13 cellular contexts compared by ENCODE assay signal in the genomic region with DNA sequence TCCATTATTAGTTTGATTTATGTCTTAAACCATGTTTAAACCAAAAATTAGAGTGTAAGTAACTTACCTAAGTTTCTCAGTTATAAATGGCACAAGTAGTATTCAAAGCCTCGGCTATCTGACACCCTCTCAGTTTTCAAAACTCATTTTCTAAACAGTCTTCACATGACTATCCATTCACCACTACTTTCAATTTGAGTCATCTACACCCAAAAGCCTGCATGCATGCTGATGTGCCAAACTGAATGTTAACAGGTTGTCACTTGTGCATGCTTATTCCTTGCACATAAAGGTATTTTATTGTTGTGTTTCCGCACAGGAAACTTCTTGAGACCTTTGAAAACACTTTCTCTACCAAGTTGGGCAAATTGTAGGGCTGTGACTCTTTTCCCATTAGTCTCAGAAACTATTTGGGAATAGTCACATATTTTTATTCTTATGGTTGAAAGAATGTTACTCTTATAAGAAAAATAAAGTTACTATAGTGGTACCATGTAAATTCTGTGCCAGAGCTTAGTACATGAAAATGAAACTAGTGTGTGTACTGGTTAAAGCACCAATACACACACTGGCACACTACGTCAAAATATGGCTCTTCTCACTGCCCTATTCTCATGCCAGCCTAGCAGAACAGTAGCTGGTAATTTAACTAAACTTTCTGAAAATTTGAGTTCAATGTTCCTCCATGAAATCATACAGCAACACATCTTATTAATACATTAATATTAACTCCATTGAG. TPM values are rescaled to one million over a fixed set of nuclear protein-coding genes. Genes with fewer than 3 reads are reported as not detected.
A peak's percentile ranks its signal among the peaks of the same experiment; 100 is the strongest.
DNase-seq lines count a peak whose midpoint lies in the region; ATAC-seq and TF ChIP-seq lines count a peak whose summit lies in the region.
"Had no signal": no experiment of that assay in that cellular context is flagged by ENCODE, and none has a peak within 500 bp of the region (broad histone marks: within the 10 kb centered on the region; RNA-seq: fewer than 3 reads in every experiment).

No MANE protein-coding gene starts in this region.

- TF ChIP-seq CTCF in chondrocyte (IDR thresholded peaks at IDR 0.05) = no peak

- no peak overlapping the region for H3K27ac ChIP-seq in right cardiac atrium (ENCODE audit: low read length)
- H3K27ac ChIP-seq: breast epithelium, skin epidermis had no signal

- H3K27ac Mint-ChIP-seq in activated T-helper 17 cell treated with anti-CD3 and anti-CD28 coated beads, Interleukin-2, amount 50 U/mL, for 72 hours = no peak overlapping the region
- no peak overlapping the region for H3K27ac Mint-ChIP-seq in chondrocyte (ENCODE audit: unreplicated experiment)

- H3K4me1 Mint-ChIP-seq in activated T-helper 17 cell treated with anti-CD3 and anti-CD28 coated beads, Interleukin-2, amount 50 U/mL, for 72 hours = no peaks in the 10 kb centered on the region
- H3K4me1 Mint-ChIP-seq in chondrocyte (ENCODE audit: low read depth) = peaks cover 8% of the 10 kb centered on the region

- WGBS in right cardiac atrium = 94% methylated on average over 3 of the region's 3 CpGs

- H3K9me3 ChIP-seq in right cardiac atrium (ENCODE audit: control insufficient read depth, low read length) = no peaks in the 10 kb centered on the region
- H3K9me3 ChIP-seq: breast epithelium had no signal

- peaks cover 4% of the 10 kb centered on the region for H3K27me3 Mint-ChIP-seq in activated T-helper 17 cell treated with anti-CD3 and anti-CD28 coated beads, Interleukin-2, amount 50 U/mL, for 72 hours
- peaks cover 8% of the 10 kb centered on the region for H3K27me3 Mint-ChIP-seq in chondrocyte (ENCODE audit: low read depth)

- H3K4me3 Mint-ChIP-seq in activated T-helper 17 cell treated with anti-CD3 and anti-CD28 coated beads, Interleukin-2, amount 50 U/mL, for 72 hours = no peak overlapping the region
- no peak overlapping the region for H3K4me3 Mint-ChIP-seq in chondrocyte (ENCODE audit: unreplicated experiment)

- H3K4me1 ChIP-seq in right cardiac atrium (ENCODE audit: control insufficient read depth, insufficient read depth, low read length) = no peaks in the 10 kb centered on the region
- H3K4me1 ChIP-seq: breast epithelium had no signal

- no peak for DNase-seq in right cardiac atrium
- no peak for DNase-seq in chondrocyte (ENCODE audit: low spot score)
- no peak for DNase-seq in cerebellar nuclear complex (lab: John Stamatoyannopoulos, UW)
- DNase-seq in NK-92 treated with Interleukin-12 subunit alpha and Interleukin-12 subunit beta, amount 100 ng/mL, for 24 hours (lab: John Stamatoyannopoulos, UW) = no peak
- DNase-seq: Calu3, IMR-90 had no signal

- no peaks in the 10 kb centered on the region for H3K36me3 Mint-ChIP-seq in activated T-helper 17 cell treated with anti-CD3 and anti-CD28 coated beads, Interleukin-2, amount 50 U/mL, for 72 hours (ENCODE audit: low read depth)
- H3K36me3 Mint-ChIP-seq in chondrocyte (ENCODE audit: low read depth) = no peaks in the 10 kb centered on the region

- no peaks in the 10 kb centered on the region for H3K9me3 Mint-ChIP-seq in activated T-helper 17 cell treated with anti-CD3 and anti-CD28 coated beads, Interleukin-2, amount 50 U/mL, for 72 hours
- H3K9me3 Mint-ChIP-seq in chondrocyte (ENCODE audit: low read depth) = no peaks in the 10 kb centered on the region

- H3K27me3 ChIP-seq in right cardiac atrium (ENCODE audit: control insufficient read depth, insufficient read depth) = no peaks in the 10 kb centered on the region
- H3K27me3 ChIP-seq: breast epithelium had no signal

- ATAC-seq in GM18870 (IDR thresholded peaks at IDR 0.05; ENCODE audit: unreplicated experiment) (peak; percentile 87), GM21515 (IDR thresholded peaks at IDR 0.05; ENCODE audit: unreplicated experiment) (peak; percentile 91), HG03060 (IDR thresholded peaks at IDR 0.05; ENCODE audit: low read depth, unreplicated experiment) (peak; percentile 87), right cardiac atrium (no peak)
- ATAC-seq in activated T-helper 17 cell treated with anti-CD3 and anti-CD28 coated beads, Interleukin-2, amount 50 U/mL, for 72 hours (replicated peaks) = peak; percentile 75

- intact Hi-C loops in right cardiac atrium (cut with DNase I) = no loop called here

- H3K4me3 ChIP-seq in right cardiac atrium (ENCODE audit: low read length) = no peak overlapping the region
- H3K4me3 ChIP-seq: breast epithelium, skin epidermis had no signal

RNA-seq across cellular contexts. Expression of gene OR51E2, which starts 2.2 kb away (rescaled TPM):
- not detected for total RNA-seq in activated T-helper 17 cell treated with anti-CD3 and anti-CD28 coated beads, Interleukin-2, amount 50 U/mL, for 72 hours
- total RNA-seq in right cardiac atrium = not detected
- polyA plus RNA-seq in right cardiac atrium = 0.05 TPM
- total RNA-seq in chondrocyte = 0.97 to 3.2 TPM (median 3.1 TPM) in 3 replicates
- total RNA-seq: breast epithelium, Calu3, RPMI7951 had no signal

RNA-seq across cellular contexts. Expression of gene MMP26, which starts 4.7 kb away (rescaled TPM):
- total RNA-seq in activated T-helper 17 cell treated with anti-CD3 and anti-CD28 coated beads, Interleukin-2, amount 50 U/mL, for 72 hours = not detected
- total RNA-seq in right cardiac atrium = not detected
- not detected for polyA plus RNA-seq in right cardiac atrium
- not detected in 3 replicates for total RNA-seq in chondrocyte
- total RNA-seq: breast epithelium, Calu3, IMR-90, RPMI7951 had no signal
- polyA plus RNA-seq: IMR-90 had no signal

RNA-seq across cellular contexts. Expression of gene OR51E1, which starts 56.1 kb away (rescaled TPM):
- total RNA-seq in activated T-helper 17 cell treated with anti-CD3 and anti-CD28 coated beads, Interleukin-2, amount 50 U/mL, for 72 hours = not detected
- total RNA-seq in right cardiac atrium = under 1 TPM; 0.22 to 0.63 (median 0.24) TPM
- 0.45 TPM for polyA plus RNA-seq in right cardiac atrium
- 0.22 to 1.6 TPM (median 1.2 TPM) in 3 replicates for total RNA-seq in chondrocyte
- total RNA-seq: Calu3, IMR-90, RPMI7951 had no signal

Comparison
In these comparisons a context has a peak if more than half of its experiments do, and no peak if none do; other contexts are left out.
1. ATAC-seq: peak in GM18870 (single experiment), GM21515 (single experiment), HG03060 (single experiment) and activated T-helper 17 cell treated with anti-CD3 and anti-CD28 coated beads, Interleukin-2, amount 50 U/mL, for 72 hours (single experiment); none in right cardiac atrium (0 of 2).